17 cellular contexts compared by ENCODE assay signal in the genomic region with DNA sequence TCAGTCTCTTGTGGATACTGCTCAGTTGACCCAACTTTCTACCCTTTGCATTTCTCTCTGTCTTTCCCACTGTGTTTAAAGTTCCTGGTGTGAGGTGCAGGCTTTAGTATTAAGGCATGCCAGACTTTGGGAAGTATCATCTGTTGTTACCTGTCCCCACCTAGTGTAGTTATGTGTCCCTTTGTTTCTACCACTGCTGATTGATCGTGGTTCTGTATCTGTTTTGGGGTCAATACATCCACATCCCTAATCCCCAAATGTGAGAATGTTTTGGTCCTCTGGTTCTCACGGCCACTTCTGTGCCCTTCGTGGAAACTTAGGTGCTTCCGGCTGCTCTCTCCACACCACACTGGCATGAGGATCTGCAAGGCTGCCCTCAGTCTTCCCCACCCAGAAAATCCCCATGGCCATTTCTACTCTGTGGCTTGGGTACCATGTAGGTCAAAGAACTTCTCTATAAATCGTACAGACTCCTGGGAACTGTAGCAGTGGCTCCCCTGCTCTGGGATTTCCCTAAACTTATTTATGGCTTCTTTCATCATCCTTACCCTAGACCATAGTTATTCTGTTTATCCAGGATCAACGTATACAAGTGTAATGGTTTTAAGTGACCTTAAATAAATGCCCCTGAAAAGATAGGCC.
A peak's percentile ranks its signal among the peaks of the same experiment; 100 is the strongest.
DNase-seq lines count a peak whose midpoint lies in the region; ATAC-seq and TF ChIP-seq lines count a peak whose summit lies in the region.
"Had no signal": no experiment of that assay in that cellular context is flagged by ENCODE, and none has a peak within 500 bp of the region (broad histone marks: within the 10 kb centered on the region; RNA-seq: fewer than 3 reads in every experiment).

No MANE protein-coding gene starts in this region.

- peaks cover 0 to 2% of the 10 kb centered on the region in 2 donors for H3K9me3 Mint-ChIP-seq in natural killer cell

- no peak overlapping the region for H3K27ac ChIP-seq in dorsolateral prefrontal cortex
- H3K27ac ChIP-seq: prostate gland had no signal

- peak overlapping the region; percentile 69 for H3K4me3 Mint-ChIP-seq in natural killer cell
- H3K4me3 Mint-ChIP-seq: activated CD4-positive, alpha-beta memory T cell treated with anti-CD3 and anti-CD28 coated beads for 36 hours; dendritic cell treated with granulocyte-macrophage colony-stimulating factor and Interleukin-4, amounts not matched to agents 40 ng/mL and 50 ng/mL, for 4 days had no signal

- peaks cover 9% of the 10 kb centered on the region for H3K36me3 Mint-ChIP-seq in natural killer cell

- DNase-seq in GM12864 (ENCODE audit: low read depth) (peak; percentile 29), natural killer cell (no peak), dorsolateral prefrontal cortex (no peak)
- no peak for DNase-seq in activated CD4-positive, alpha-beta T cell treated with anti-CD3 and anti-CD28 coated beads, Interleukin-2, amount 50 U/mL, for 48 hours
- DNase-seq: activated effector memory CD4-positive, alpha-beta T cell treated with Interleukin-2 at 50 U/mL for 16 hours; DMS79 treated with DMSO at 0.1 percent for 48 hours; MV-4-11; SHP77; spleen had no signal

- H3K4me1 Mint-ChIP-seq in natural killer cell: peaks cover 41% of the 10 kb centered on the region in 2 donors

- H3K27ac Mint-ChIP-seq in natural killer cell: peak overlapping the region; percentile 41 to 75
- H3K27ac Mint-ChIP-seq: activated CD4-positive, alpha-beta memory T cell treated with anti-CD3 and anti-CD28 coated beads for 36 hours; dendritic cell treated with granulocyte-macrophage colony-stimulating factor and Interleukin-4, amounts not matched to agents 40 ng/mL and 50 ng/mL, for 4 days had no signal

- TF ChIP-seq CTCF in GM12864 (IDR thresholded peaks at IDR 0.05; ENCODE audit: low read depth, low read length, missing control alignments) (no peak), natural killer cell (IDR thresholded peaks at IDR 0.05) (no peak), dorsolateral prefrontal cortex (IDR thresholded peaks at IDR 0.05 in 54 of 56, conservative IDR thresholded peaks at IDR 0.05 in 2 of 56; ENCODE audit: low read depth in 1 of 56, partially characterized antibody in 56 of 56) (no peak)

- intact Hi-C loops in natural killer cell (cut with micrococcal nuclease): loop anchor here (1.0 to 5.0 kb wide), 4 partner anchors 14 to 315 kb away; no protein-coding TSS in a partner anchor
- intact Hi-C loops in dorsolateral prefrontal cortex (cut with DNase I): no loop called here

- peak; percentile 42 for ATAC-seq in GM21423 (IDR thresholded peaks at IDR 0.05; ENCODE audit: unreplicated experiment)
- peak; percentile 41 for ATAC-seq in HG03354 (IDR thresholded peaks at IDR 0.05; ENCODE audit: poor library complexity, severe bottlenecking, unreplicated experiment)
- no peak for ATAC-seq in natural killer cell
- ATAC-seq in HG03439 (IDR thresholded peaks at IDR 0.05; ENCODE audit: unreplicated experiment): no peak
- ATAC-seq in GM19328 (IDR thresholded peaks at IDR 0.05; ENCODE audit: unreplicated experiment): no peak
- ATAC-seq: HCT116 had no signal

- peaks cover 0 to 10% (median 0%) of the 10 kb centered on the region in 45 donors for H3K27me3 ChIP-seq in dorsolateral prefrontal cortex
- H3K27me3 ChIP-seq: spleen had no signal

- H3K27me3 Mint-ChIP-seq in natural killer cell (ENCODE audit: low read depth in 2 of 2): peaks cover 0 to 15% of the 10 kb centered on the region in 2 donors
- H3K27me3 Mint-ChIP-seq: activated CD4-positive, alpha-beta memory T cell treated with anti-CD3 and anti-CD28 coated beads for 36 hours; dendritic cell treated with granulocyte-macrophage colony-stimulating factor and Interleukin-4, amounts not matched to agents 40 ng/mL and 50 ng/mL, for 4 days had no signal

- H3K4me3 ChIP-seq in GM12864 (ENCODE audit: low read depth, low read length) (no peak overlapping the region), dorsolateral prefrontal cortex (no peak overlapping the region)
- H3K4me3 ChIP-seq: prostate gland, spleen had no signal

Comparison
In these comparisons a context has a peak if more than half of its experiments do, and no peak if none do; other contexts are left out.
1. ATAC-seq: peak in GM21423 (single experiment) and HG03354 (single experiment); none in natural killer cell (0 of 3), HG03439 (single experiment) and GM19328 (single experiment).